In genomic region chr19:44759083-44759804, GRCh38 we compare ENCODE assay signal across 20 cellular contexts. TPM values are rescaled to one million over a fixed set of nuclear protein-coding genes. Genes with fewer than 3 reads are reported as not detected.
DNase-seq lines count a peak whose midpoint lies in the region; ATAC-seq and TF ChIP-seq lines count a peak whose summit lies in the region.
"Had no signal": no experiment of that assay in that cellular context is flagged by ENCODE, and none has a peak within 500 bp of the region (broad histone marks: within the 10 kb centered on the region; RNA-seq: fewer than 3 reads in every experiment).

No MANE protein-coding gene starts in this region.

- peaks cover 4 to 44% (median 38%) of the 10 kb centered on the region in 4 donors for H3K4me1 ChIP-seq in tibial artery

- peaks cover 49% of the 10 kb centered on the region for H3K36me3 Mint-ChIP-seq in activated CD8-positive, alpha-beta memory T cell treated with anti-CD3 and anti-CD28 coated beads, Interleukin-2, amount 10 ng/mL, durations not matched to agents 7 days and 5 days
- H3K36me3 Mint-ChIP-seq in activated CD4-positive, alpha-beta memory T cell treated with anti-CD3 and anti-CD28 coated beads for 36 hours = peaks cover 53% of the 10 kb centered on the region
- H3K36me3 Mint-ChIP-seq in memory B cell (peaks cover 18% of the 10 kb centered on the region), osteocyte (ENCODE audit: unreplicated experiment) (peaks cover 7% of the 10 kb centered on the region)
- H3K36me3 Mint-ChIP-seq: WTC11 had no signal

- H3K27me3 Mint-ChIP-seq in activated CD8-positive, alpha-beta memory T cell treated with anti-CD3 and anti-CD28 coated beads, Interleukin-2, amount 10 ng/mL, durations not matched to agents 7 days and 5 days = no peaks in the 10 kb centered on the region
- H3K27me3 Mint-ChIP-seq in activated CD4-positive, alpha-beta memory T cell treated with anti-CD3 and anti-CD28 coated beads for 36 hours = no peaks in the 10 kb centered on the region
- H3K27me3 Mint-ChIP-seq in memory B cell (no peaks in the 10 kb centered on the region), osteocyte (ENCODE audit: unreplicated experiment) (no peaks in the 10 kb centered on the region)
- H3K27me3 Mint-ChIP-seq: activated naive CD8-positive, alpha-beta T cell treated with anti-CD3 and anti-CD28 coated beads, Interleukin-2, amount 10 ng/mL, durations not matched to agents 7 days and 5 days had no signal

- H3K9me3 Mint-ChIP-seq in activated CD8-positive, alpha-beta memory T cell treated with anti-CD3 and anti-CD28 coated beads, Interleukin-2, amount 10 ng/mL, durations not matched to agents 7 days and 5 days (ENCODE audit: low read depth) = no peaks in the 10 kb centered on the region
- no peaks in the 10 kb centered on the region for H3K9me3 Mint-ChIP-seq in activated CD4-positive, alpha-beta memory T cell treated with anti-CD3 and anti-CD28 coated beads for 36 hours
- H3K9me3 Mint-ChIP-seq in memory B cell (no peaks in the 10 kb centered on the region), osteocyte (ENCODE audit: unreplicated experiment) (no peaks in the 10 kb centered on the region)
- H3K9me3 Mint-ChIP-seq: endodermal cell, WTC11 had no signal

- H3K27ac ChIP-seq in tibial artery = peak overlapping the region; percentile 84 to 93

- TF ChIP-seq CTCF in tibial artery (IDR thresholded peaks at IDR 0.05) (no peak), osteocyte (IDR thresholded peaks at IDR 0.05) (no peak)

- no peaks in the 10 kb centered on the region for H3K27me3 ChIP-seq in tibial artery
- H3K27me3 ChIP-seq: testis had no signal

- POLR2A ChIA-PET in activated CD4-positive, alpha-beta memory T cell treated with anti-CD3 and anti-CD28 coated beads for 36 hours (lab: Charles Lee) = no interaction called here

- peaks cover 6 to 50% (median 23%) of the 10 kb centered on the region in 3 donors for H3K36me3 ChIP-seq in tibial artery

- no peak for DNase-seq in activated CD8-positive, alpha-beta memory T cell treated with anti-CD3 and anti-CD28 coated beads, Interleukin-2, amount 10 ng/mL, durations not matched to agents 7 days and 5 days
- no peak for DNase-seq in activated CD8-positive, alpha-beta memory T cell treated with anti-CD3 and anti-CD28 coated beads for 24 hours
- no peak for DNase-seq in activated CD4-positive, alpha-beta memory T cell treated with anti-CD3 and anti-CD28 coated beads for 36 hours
- DNase-seq in memory B cell (ENCODE audit: low spot score in 2 of 2) (no peak), tibial artery (no peak), osteocyte (ENCODE audit: extremely low spot score, unreplicated experiment) (no peak)
- DNase-seq: activated CD8-positive, alpha-beta memory T cell treated with anti-CD3 and anti-CD28 coated beads, Interleukin-2, amount 50 U/mL, for 48 hours; activated naive CD8-positive, alpha-beta T cell treated with anti-CD3 and anti-CD28 coated beads, Interleukin-2, amount 10 ng/mL, durations not matched to agents 7 days and 5 days; EL; foreskin fibroblast; NCI-H2081 treated with DMSO at 0.1 percent for 48 hours; NCI-H774; stimulated activated CD4-positive, alpha-beta T cell treated with anti-CD3 and anti-CD28 coated beads, Interleukin-1b, Interleukin-23, amount 100 ng/mL, for 48 hours; SW 1271; testis had no signal

- peak overlapping the region; percentile 75 for H3K27ac Mint-ChIP-seq in activated CD8-positive, alpha-beta memory T cell treated with anti-CD3 and anti-CD28 coated beads, Interleukin-2, amount 10 ng/mL, durations not matched to agents 7 days and 5 days
- peak overlapping the region; percentile 78 for H3K27ac Mint-ChIP-seq in activated CD4-positive, alpha-beta memory T cell treated with anti-CD3 and anti-CD28 coated beads for 36 hours
- H3K27ac Mint-ChIP-seq in memory B cell = peak overlapping the region; percentile 64
- no peak overlapping the region for H3K27ac Mint-ChIP-seq in osteocyte (ENCODE audit: unreplicated experiment)
- H3K27ac Mint-ChIP-seq: endodermal cell had no signal

- H3K9me3 ChIP-seq in tibial artery = no peaks in the 10 kb centered on the region
- H3K9me3 ChIP-seq: A549, testis had no signal

- no peak for ATAC-seq in activated CD8-positive, alpha-beta memory T cell treated with anti-CD3 and anti-CD28 coated beads, Interleukin-2, amount 10 ng/mL, durations not matched to agents 7 days and 5 days
- no peak for ATAC-seq in memory B cell (ENCODE audit: low read depth)
- ATAC-seq in SK-N-SH treated with all-trans-retinoic acid at 6 μM for 48 hours = no peak
- no peak for ATAC-seq in GM21529 (IDR thresholded peaks at IDR 0.05; ENCODE audit: unreplicated experiment)

- peaks cover 59% of the 10 kb centered on the region for H3K4me1 Mint-ChIP-seq in activated CD8-positive, alpha-beta memory T cell treated with anti-CD3 and anti-CD28 coated beads, Interleukin-2, amount 10 ng/mL, durations not matched to agents 7 days and 5 days
- H3K4me1 Mint-ChIP-seq in activated CD4-positive, alpha-beta memory T cell treated with anti-CD3 and anti-CD28 coated beads for 36 hours (ENCODE audit: low read depth) = peaks cover 47% of the 10 kb centered on the region
- H3K4me1 Mint-ChIP-seq in memory B cell = peaks cover 13% of the 10 kb centered on the region
- peaks cover 44% of the 10 kb centered on the region for H3K4me1 Mint-ChIP-seq in osteocyte (ENCODE audit: unreplicated experiment)

- H3K4me3 Mint-ChIP-seq in activated CD8-positive, alpha-beta memory T cell treated with anti-CD3 and anti-CD28 coated beads, Interleukin-2, amount 10 ng/mL, durations not matched to agents 7 days and 5 days = no peak overlapping the region
- no peak overlapping the region for H3K4me3 Mint-ChIP-seq in activated CD4-positive, alpha-beta memory T cell treated with anti-CD3 and anti-CD28 coated beads for 36 hours
- H3K4me3 Mint-ChIP-seq in memory B cell (no peak overlapping the region), osteocyte (ENCODE audit: unreplicated experiment) (no peak overlapping the region)

- no peak overlapping the region for H3K4me3 ChIP-seq in tibial artery
- H3K4me3 ChIP-seq: A549 had no signal

- intact Hi-C loops in activated CD4-positive, alpha-beta memory T cell treated with anti-CD3 and anti-CD28 coated beads for 36 hours (cut with micrococcal nuclease) = no loop called here
- intact Hi-C loops in tibial artery (cut with DNase I; ENCODE audit: low total_unique reads) = no loop called here

- CTCF ChIA-PET in activated CD8-positive, alpha-beta memory T cell treated with anti-CD3 and anti-CD28 coated beads, Interleukin-2, amount 10 ng/mL, durations not matched to agents 7 days and 5 days (lab: Charles Lee) = interaction anchor here (1.1 kb wide), 1 partner anchor 36 kb away, joined by 4 read pairs; no protein-coding TSS in a partner anchor
- CTCF ChIA-PET in activated CD4-positive, alpha-beta memory T cell treated with anti-CD3 and anti-CD28 coated beads for 36 hours (lab: Charles Lee) = no interaction called here

TF ChIP-seq in SK-N-SH treated with all-trans-retinoic acid at 6 μM for 48 hours, 23 proteins besides CTCF, POLR2A, EP300 and RAD21 (continues in another document):
- TF ChIP-seq OSR1 (CRISPR knock-in tag; IDR thresholded peaks at IDR 0.05) (no peak), ZC3H10 (CRISPR knock-in tag; IDR thresholded peaks at IDR 0.05) (no peak), ZFP3 (CRISPR knock-in tag; IDR thresholded peaks at IDR 0.05) (no peak), TCF4 (CRISPR knock-in tag; IDR thresholded peaks at IDR 0.05; ENCODE audit: borderline replicate concordance) (no peak), PPARA (CRISPR knock-in tag; IDR thresholded peaks at IDR 0.05; ENCODE audit: borderline replicate concordance) (no peak), RARB (CRISPR knock-in tag; IDR thresholded peaks at IDR 0.05) (no peak), ZNF565 (CRISPR knock-in tag; conservative IDR thresholded peaks at IDR 0.05; ENCODE audit: low read depth) (no peak), ISL1 (CRISPR knock-in tag; IDR thresholded peaks at IDR 0.05) (no peak), CSDC2 (CRISPR knock-in tag; IDR thresholded peaks at IDR 0.05) (no peak), TSHZ2 (CRISPR knock-in tag; IDR thresholded peaks at IDR 0.05) (no peak), TOX (CRISPR knock-in tag; IDR thresholded peaks at IDR 0.05; ENCODE audit: borderline replicate concordance) (no peak), ARNTL (CRISPR knock-in tag; IDR thresholded peaks at IDR 0.05; ENCODE audit: borderline replicate concordance, low read depth) (no peak)

RNA-seq across cellular contexts. Expression of gene BCL3, which starts 10.7 kb away (rescaled TPM):
- 10 to 100 TPM; 56.3 to 60.3 TPM for total RNA-seq in activated CD8-positive, alpha-beta memory T cell treated with anti-CD3 and anti-CD28 coated beads, Interleukin-2, amount 10 ng/mL, durations not matched to agents 7 days and 5 days
- total RNA-seq in activated CD4-positive, alpha-beta memory T cell treated with anti-CD3 and anti-CD28 coated beads for 36 hours = 10 to 100 TPM; 75.0 to 79.6 TPM
- total RNA-seq in osteocyte = 12.7 and 15.3 TPM in 2 replicates

RNA-seq across cellular contexts. Expression of gene CBLC, which starts 18.4 kb away (rescaled TPM):
- total RNA-seq in activated CD8-positive, alpha-beta memory T cell treated with anti-CD3 and anti-CD28 coated beads, Interleukin-2, amount 10 ng/mL, durations not matched to agents 7 days and 5 days = not detected
- total RNA-seq in activated CD4-positive, alpha-beta memory T cell treated with anti-CD3 and anti-CD28 coated beads for 36 hours = not detected
- not detected in 2 replicates for total RNA-seq in osteocyte
- total RNA-seq: activated naive CD8-positive, alpha-beta T cell treated with anti-CD3 and anti-CD28 coated beads, Interleukin-2, amount 10 ng/mL, durations not matched to agents 7 days and 5 days had no signal

RNA-seq across cellular contexts. Expression of gene BCAM, which starts 49.7 kb away (rescaled TPM):
- total RNA-seq in activated CD8-positive, alpha-beta memory T cell treated with anti-CD3 and anti-CD28 coated beads, Interleukin-2, amount 10 ng/mL, durations not matched to agents 7 days and 5 days = not detected
- not detected for total RNA-seq in activated CD4-positive, alpha-beta memory T cell treated with anti-CD3 and anti-CD28 coated beads for 36 hours
- total RNA-seq in osteocyte = 8.8 and 9.9 TPM in 2 replicates
- total RNA-seq: activated naive CD8-positive, alpha-beta T cell treated with anti-CD3 and anti-CD28 coated beads, Interleukin-2, amount 10 ng/mL, durations not matched to agents 7 days and 5 days had no signal
